1 cellular context compared by ENCODE assay signal in the genomic region with DNA sequence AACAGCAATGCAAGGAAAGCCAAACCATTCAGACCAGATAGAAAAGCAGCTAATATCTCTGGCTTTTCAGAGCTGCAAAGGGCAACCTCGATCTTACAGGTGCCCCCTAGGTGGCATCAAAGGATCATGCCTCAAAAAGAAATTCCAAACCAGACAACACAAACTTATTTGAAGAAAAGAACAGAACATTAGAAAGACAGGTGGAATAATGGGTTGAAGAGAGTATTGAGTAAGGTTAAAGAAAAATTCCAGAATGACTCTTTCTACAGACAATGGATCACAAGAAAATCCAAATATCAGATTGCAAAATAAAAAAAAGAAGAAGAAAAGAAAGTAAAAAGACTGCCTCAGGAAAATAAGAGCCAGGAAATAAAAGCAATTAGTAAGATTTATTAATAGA.
TF ChIP-seq lines count a peak whose summit lies in the region.

No MANE protein-coding gene starts in this region.

TF ChIP-seq in HCT116, 20 proteins besides CTCF, POLR2A, EP300 and RAD21 (continued from another document):
- TF ChIP-seq, protein P1, sequence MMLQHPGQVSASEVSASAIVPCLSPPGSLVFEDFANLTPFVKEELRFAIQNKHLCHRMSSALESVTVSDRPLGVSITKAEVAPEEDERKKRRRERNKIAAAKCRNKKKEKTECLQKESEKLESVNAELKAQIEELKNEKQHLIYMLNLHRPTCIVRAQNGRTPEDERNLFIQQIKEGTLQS (IDR thresholded peaks at IDR 0.05), result no peak
- no peak for TF ChIP-seq SIN3A (IDR thresholded peaks at IDR 0.05; ENCODE audit: low read depth)
